In genomic region chr14:99630202-99630601, GRCh38 we compare ENCODE assay signal across 22 cellular contexts. TPM values are rescaled to one million over a fixed set of nuclear protein-coding genes. Genes with fewer than 3 reads are reported as not detected.
"Had no signal": no experiment of that assay in that cellular context is flagged by ENCODE, and none has a peak within 500 bp of the region (broad histone marks: within the 10 kb centered on the region; RNA-seq: fewer than 3 reads in every experiment).

No MANE protein-coding gene starts in this region.

- H3K27me3 ChIP-seq: heart left ventricle, sigmoid colon had no signal

- H3K79me2 ChIP-seq: parathyroid adenoma had no signal

- H3K9ac ChIP-seq: parathyroid adenoma had no signal

- DNase-seq: effector CD4-positive, alpha-beta T cell; endodermal cell; heart left ventricle; hippocampal formation; immature natural killer cell; left cardiac atrium; left ventricle myocardium inferior; lower lobe of right lung; naive B cell; occipital lobe; sigmoid colon; stimulated activated CD4-positive, alpha-beta T cell treated with anti-CD3 and anti-CD28 coated beads, Interleukin-2, amount 100 ng/mL, for 24 hours; stimulated activated CD4-positive, alpha-beta T cell treated with anti-CD3 and anti-CD28 coated beads, Interleukin-4, amount 100 ng/mL, for 4 hours; stimulated activated naive CD4-positive, alpha-beta T cell; stomach; substantia nigra had no signal

- H3K4me3 ChIP-seq: coronary artery, heart left ventricle, left ventricle myocardium inferior, lower lobe of right lung, sigmoid colon, skin epidermis, stomach had no signal

- H2AFZ ChIP-seq: parathyroid adenoma had no signal

- H3K4me1 ChIP-seq: lower lobe of right lung, parathyroid adenoma had no signal

- FAIRE-seq: endothelial cell of umbilical vein, frontal cortex, keratinocyte had no signal

- H3K27ac ChIP-seq: coronary artery, heart left ventricle, left ventricle myocardium inferior, lower lobe of right lung, parathyroid adenoma, sigmoid colon, skin epidermis, stomach had no signal

- ATAC-seq: heart left ventricle, left cardiac atrium, lower lobe of right lung had no signal

- H3K36me3 ChIP-seq: heart left ventricle, left ventricle myocardium inferior, lower lobe of right lung, sigmoid colon, stomach had no signal

- H3K9me3 ChIP-seq: heart left ventricle, left ventricle myocardium inferior, lower lobe of right lung, sigmoid colon, stomach had no signal

RNA-seq across cellular contexts. Expression of gene HHIPL1, which starts 14.7 kb away (rescaled TPM):
- polyA plus RNA-seq: immature natural killer cell had no signal

RNA-seq across cellular contexts. Expression of gene CYP46A1, which starts 53.9 kb away (rescaled TPM):
- polyA plus RNA-seq: immature natural killer cell had no signal
